24 cellular contexts compared by ENCODE assay signal in the genomic region with DNA sequence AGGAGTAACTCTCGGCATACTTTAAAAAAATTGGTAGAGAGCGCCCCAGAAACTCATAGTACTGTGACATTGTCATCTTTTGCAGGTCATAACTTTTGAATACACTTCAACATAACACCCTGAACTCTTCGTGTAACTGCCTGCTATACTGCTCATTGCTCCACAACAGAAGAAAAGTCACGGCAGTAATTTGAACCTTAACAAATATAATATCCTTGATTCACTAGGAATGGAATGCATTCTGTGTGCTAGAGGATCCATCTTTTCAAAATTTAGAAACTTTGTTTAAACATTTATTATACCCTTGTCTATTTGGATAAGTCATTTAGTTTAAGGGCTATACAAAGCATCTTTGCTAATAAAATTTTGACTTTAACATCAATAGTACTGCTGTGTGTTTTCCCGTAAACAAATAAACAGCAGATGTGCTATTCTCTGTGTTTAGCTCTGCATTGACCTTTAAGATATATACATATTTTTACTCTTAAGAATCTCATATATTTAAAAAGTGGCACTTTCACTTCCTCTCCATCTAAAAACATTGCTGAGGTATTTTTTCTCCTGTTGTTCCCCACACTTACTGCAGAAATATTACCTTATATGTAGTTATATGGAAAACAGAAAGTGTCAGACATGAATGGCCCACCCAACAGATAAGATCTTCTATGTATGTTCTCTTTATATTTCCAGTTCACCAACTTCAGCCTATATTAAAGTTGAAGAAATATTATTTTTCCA.
DNase-seq lines count a peak whose midpoint lies in the region; ATAC-seq and TF ChIP-seq lines count a peak whose summit lies in the region.
"Had no signal": no experiment of that assay in that cellular context is flagged by ENCODE, and none has a peak within 500 bp of the region (broad histone marks: within the 10 kb centered on the region; RNA-seq: fewer than 3 reads in every experiment).

No MANE protein-coding gene starts in this region.

- no peaks in the 10 kb centered on the region for H3K9me3 ChIP-seq in RWPE2 (ENCODE audit: severe bottlenecking)
- H3K9me3 ChIP-seq: HAP-1 had no signal

- H3K27ac Mint-ChIP-seq in stimulated activated naive CD8-positive, alpha-beta T cell treated with anti-CD3 and anti-CD28 coated beads, Interleukin-15, amount 100 ng/mL, for 72 hours: no peak overlapping the region
- H3K27ac Mint-ChIP-seq: GM23338, IgD-negative memory B cell had no signal

- TF ChIP-seq CTCF in RWPE2 (IDR thresholded peaks at IDR 0.05; ENCODE audit: poor library complexity, severe bottlenecking): no peak
- no peak for TF ChIP-seq CTCF in epithelial cell of esophagus (IDR thresholded peaks at IDR 0.05; ENCODE audit: insufficient read depth, low read depth, low read length, missing control alignments)

- H3K4me1 Mint-ChIP-seq in stimulated activated naive CD8-positive, alpha-beta T cell treated with anti-CD3 and anti-CD28 coated beads, Interleukin-15, amount 100 ng/mL, for 72 hours: no peaks in the 10 kb centered on the region
- H3K4me1 Mint-ChIP-seq: IgD-negative memory B cell had no signal

- H3K27ac ChIP-seq in RWPE2 (ENCODE audit: poor library complexity, severe bottlenecking): peak overlapping the region; percentile 11
- H3K27ac ChIP-seq: C4-2B had no signal

- DNase-seq in HCEC 1CT (peak; percentile 48), RWPE2 (ENCODE audit: low spot score) (no peak), epithelial cell of esophagus (ENCODE audit: low read depth) (peak; percentile 25), DMS114 treated with DMSO at 0.1 percent for 48 hours (lab: John Stamatoyannopoulos, UW; ENCODE audit: unreplicated experiment) (no peak)
- no peak for DNase-seq in stimulated activated naive CD8-positive, alpha-beta T cell treated with anti-CD3 and anti-CD28 coated beads, Interleukin-15, amount 100 ng/mL, for 72 hours
- no peak for DNase-seq in activated CD4-positive, alpha-beta T cell treated with anti-CD3 and anti-CD28 coated beads, Interleukin-2, amount 50 U/mL, for 48 hours
- DNase-seq: EL, GF-D8, MV-4-11, NCI-H1105 treated with DMSO at 0.1 percent for 48 hours, NCI-H2081, NCI-H2171, NCI-H345, NCI-H524, NCI-H774, OCI-M1, Right ventricle myocardium superior, SW 1271 had no signal

- H3K27me3 Mint-ChIP-seq in stimulated activated naive CD8-positive, alpha-beta T cell treated with anti-CD3 and anti-CD28 coated beads, Interleukin-15, amount 100 ng/mL, for 72 hours: no peaks in the 10 kb centered on the region
- H3K27me3 Mint-ChIP-seq: IgD-negative memory B cell had no signal

- peaks cover 35% of the 10 kb centered on the region for H3K4me1 ChIP-seq in RWPE2 (ENCODE audit: insufficient read depth, poor library complexity, severe bottlenecking)
- H3K4me1 ChIP-seq: HAP-1 had no signal

- H3K27me3 ChIP-seq in RWPE2 (ENCODE audit: insufficient read depth, poor library complexity, severe bottlenecking): no peaks in the 10 kb centered on the region

- H3K36me3 ChIP-seq in RWPE2 (ENCODE audit: low read depth): no peaks in the 10 kb centered on the region
- H3K36me3 ChIP-seq: HAP-1 had no signal

- peaks cover 0 to 8% of the 10 kb centered on the region in 2 donors for H3K9me3 Mint-ChIP-seq in stimulated activated naive CD8-positive, alpha-beta T cell treated with anti-CD3 and anti-CD28 coated beads, Interleukin-15, amount 100 ng/mL, for 72 hours
- H3K9me3 Mint-ChIP-seq: GM23338 had no signal

- peak; percentile 42 for ATAC-seq in GM18499 (IDR thresholded peaks at IDR 0.05; ENCODE audit: insufficient read depth, unreplicated experiment)
- ATAC-seq in RWPE2 (ENCODE audit: low read depth): no peak
- ATAC-seq in stimulated activated naive CD8-positive, alpha-beta T cell treated with anti-CD3 and anti-CD28 coated beads, Interleukin-15, amount 100 ng/mL, for 72 hours: no peak
- no peak for ATAC-seq in GM18520 (IDR thresholded peaks at IDR 0.05; ENCODE audit: unreplicated experiment)
- ATAC-seq: GM23338 had no signal

- no peak overlapping the region for H3K4me3 Mint-ChIP-seq in stimulated activated naive CD8-positive, alpha-beta T cell treated with anti-CD3 and anti-CD28 coated beads, Interleukin-15, amount 100 ng/mL, for 72 hours
- H3K4me3 Mint-ChIP-seq: GM23338, IgD-negative memory B cell had no signal

- H3K4me3 ChIP-seq in RWPE2 (ENCODE audit: severe bottlenecking) (no peak overlapping the region), epithelial cell of esophagus (ENCODE audit: low read length) (no peak overlapping the region)
- H3K4me3 ChIP-seq: GM23338, HAP-1 had no signal

Comparison
In these comparisons a context has a peak if more than half of its experiments do, and no peak if none do; other contexts are left out.
1. DNase-seq: peak in HCEC 1CT (single experiment) and epithelial cell of esophagus (single experiment); none in RWPE2 (single experiment), DMS114 treated with DMSO at 0.1 percent for 48 hours (single experiment), stimulated activated naive CD8-positive, alpha-beta T cell treated with anti-CD3 and anti-CD28 coated beads, Interleukin-15, amount 100 ng/mL, for 72 hours (0 of 2) and activated CD4-positive, alpha-beta T cell treated with anti-CD3 and anti-CD28 coated beads, Interleukin-2, amount 50 U/mL, for 48 hours (0 of 2).